Comparison of ENCODE assay signal across 8 cellular contexts in genomic region chr4:95547708-95548471, GRCh38. TPM values are rescaled to one million over a fixed set of nuclear protein-coding genes. Genes with fewer than 3 reads are reported as not detected.
DNase-seq lines count a peak whose midpoint lies in the region; ATAC-seq, FAIRE-seq and TF ChIP-seq lines count a peak whose summit lies in the region.

No MANE protein-coding gene starts in this region.

- H3K36me3 Mint-ChIP-seq in naive thymus-derived CD8-positive, alpha-beta T cell: no peaks in the 10 kb centered on the region

- intact Hi-C loops in vagina (cut with DNase I): no loop called here

- peaks cover 0 to 4% (median 0%) of the 10 kb centered on the region in 9 donors for H3K9me3 Mint-ChIP-seq in naive thymus-derived CD8-positive, alpha-beta T cell

- peaks cover 46% of the 10 kb centered on the region for H3K27me3 ChIP-seq in AG04450 (ENCODE audit: control insufficient read depth, insufficient read depth, low read length)
- H3K27me3 ChIP-seq in vagina: no peaks in the 10 kb centered on the region

- ATAC-seq in naive thymus-derived CD8-positive, alpha-beta T cell: no peak
- ATAC-seq in GM21526 (IDR thresholded peaks at IDR 0.05; ENCODE audit: low FRiP score, unreplicated experiment): no peak

- peak overlapping the region in 8 of 10 donors; percentile 22 to 66 (median 56) for H3K4me3 Mint-ChIP-seq in naive thymus-derived CD8-positive, alpha-beta T cell

- no peak for FAIRE-seq in GM19239 (lab: Jason Lieb, UNC)

- H3K4me1 Mint-ChIP-seq in naive thymus-derived CD8-positive, alpha-beta T cell: peaks cover 6 to 25% (median 19%) of the 10 kb centered on the region in 4 donors

- no peak for DNase-seq in AG04450 (ENCODE audit: low read depth, low spot score)
- DNase-seq in SK-N-MC (ENCODE audit: low read depth, low spot score): no peak
- peak; percentile 13 for DNase-seq in fibroblast of peridontal ligament (ENCODE audit: extremely low read depth)
- no peak for DNase-seq in naive thymus-derived CD8-positive, alpha-beta T cell
- DNase-seq in vagina (ENCODE audit: extremely low spot score in 2 of 2): no peak
- DNase-seq in amniotic stem cell (lab: John Stamatoyannopoulos, UW): no peak
- DNase-seq in GM19239 (ENCODE audit: insufficient read length, low spot score): no peak

- H3K36me3 ChIP-seq in SK-N-MC (ENCODE audit: insufficient read depth, low read length): no peaks in the 10 kb centered on the region
- no peaks in the 10 kb centered on the region for H3K36me3 ChIP-seq in vagina

- peaks cover 5% of the 10 kb centered on the region for H3K4me1 ChIP-seq in vagina

- H3K9me3 ChIP-seq in AG04450 (ENCODE audit: control insufficient read depth, insufficient read depth, low read length) (no peaks in the 10 kb centered on the region; the same call in 1 of the 2 replicates), SK-N-MC (ENCODE audit: low read depth, low read length) (no peaks in the 10 kb centered on the region), vagina (no peaks in the 10 kb centered on the region)

- H3K4me3 ChIP-seq in AG04450 (ENCODE audit: low read depth, low read length) (peak overlapping the region; percentile 35), SK-N-MC (peak overlapping the region; percentile 71), vagina (peak overlapping the region; percentile 56 to 66)

- POLR2A ChIA-PET in AG04450 (lab: Yijun Ruan, JAX): no interaction called here
- POLR2A ChIA-PET in naive thymus-derived CD8-positive, alpha-beta T cell (lab: Charles Lee): no interaction called here

- H3K27ac ChIP-seq in AG04450 (ENCODE audit: low read depth, low read length): no peak overlapping the region
- H3K27ac ChIP-seq in SK-N-MC: no peak overlapping the region
- peak overlapping the region; percentile 73 for H3K27ac ChIP-seq in vagina

- no peak overlapping the region for H3K9ac ChIP-seq in SK-N-MC (ENCODE audit: insufficient read length)

- H3K27me3 Mint-ChIP-seq in naive thymus-derived CD8-positive, alpha-beta T cell: peaks cover 21 to 47% (median 43%) of the 10 kb centered on the region in 5 donors

- CTCF ChIA-PET in AG04450 (lab: Charles Lee): interaction anchor here (1.3 to 1.8 kb wide), 2 partner anchors 11 to 38 kb away, joined by 3 to 5 read pairs; no protein-coding TSS in a partner anchor

- TF ChIP-seq POLR2A in vagina (IDR thresholded peaks at IDR 0.05): no peak

- H3K27ac Mint-ChIP-seq in naive thymus-derived CD8-positive, alpha-beta T cell: no peak overlapping the region

- TF ChIP-seq CTCF in AG04450 (IDR thresholded peaks at IDR 0.05; ENCODE audit: low read depth, low read length) (no peak), vagina (IDR thresholded peaks at IDR 0.05) (no peak)

RNA-seq across cellular contexts. Expression of gene UNC5C, which starts 0.9 kb away (rescaled TPM):
- 0.07 TPM in 2 replicates for polyA plus RNA-seq in AG04450 (2011; rRNA removed)
- 0.14 and 0.56 TPM in 2 replicates for polyA minus RNA-seq in AG04450 (2011; rRNA and poly(A)+ RNA removed)
- total RNA-seq in naive thymus-derived CD8-positive, alpha-beta T cell: not detected
- polyA plus RNA-seq in naive thymus-derived CD8-positive, alpha-beta T cell: not detected
- 12.0 TPM for total RNA-seq in vagina

Comparison
In these comparisons a context has a peak if more than half of its experiments do, and no peak if none do; other contexts are left out.
1. RNA of gene UNC5C, which starts 0.9 kb away (total RNA-seq): 12.0 TPM in vagina (single experiment); not detected in naive thymus-derived CD8-positive, alpha-beta T cell; every median in the first group is over 10 times any median in the second.
2. Peak in every context shown above with its lines, with median percentiles within 50 percentile points of each other: H3K4me3 ChIP-seq.